ENCODE assay signal across 1 cellular context in the genomic region with DNA sequence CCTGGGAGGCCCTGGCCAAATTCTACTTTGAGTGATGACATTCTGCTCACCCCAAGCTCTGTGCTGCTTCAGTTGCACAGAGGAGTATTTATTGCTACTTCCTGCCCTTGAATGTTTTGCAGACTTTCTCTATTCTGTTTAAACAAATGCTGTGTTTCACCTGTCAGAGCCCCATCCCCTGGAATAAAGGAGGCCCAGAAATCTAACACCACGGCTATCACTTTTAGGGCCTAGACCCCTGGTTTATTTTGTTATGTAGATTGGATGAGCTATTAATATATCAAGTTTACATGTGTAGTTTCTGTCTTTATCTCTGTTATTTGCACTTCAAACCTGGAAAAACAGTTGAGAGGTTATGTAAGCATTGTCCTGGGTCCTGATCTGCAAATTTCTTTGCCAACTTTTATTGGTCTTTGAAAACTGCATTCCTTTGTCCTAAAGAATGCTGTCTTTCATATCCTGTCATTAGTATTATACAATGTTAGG.
A peak's percentile ranks its signal among the peaks of the same experiment; 100 is the strongest.
TF ChIP-seq lines count a peak whose summit lies in the region.

No MANE protein-coding gene starts in this region.

TF ChIP-seq in HepG2, 621 proteins besides CTCF, POLR2A, EP300 and RAD21 (continued from another document and continues in another):
- TF ChIP-seq, protein P1, sequence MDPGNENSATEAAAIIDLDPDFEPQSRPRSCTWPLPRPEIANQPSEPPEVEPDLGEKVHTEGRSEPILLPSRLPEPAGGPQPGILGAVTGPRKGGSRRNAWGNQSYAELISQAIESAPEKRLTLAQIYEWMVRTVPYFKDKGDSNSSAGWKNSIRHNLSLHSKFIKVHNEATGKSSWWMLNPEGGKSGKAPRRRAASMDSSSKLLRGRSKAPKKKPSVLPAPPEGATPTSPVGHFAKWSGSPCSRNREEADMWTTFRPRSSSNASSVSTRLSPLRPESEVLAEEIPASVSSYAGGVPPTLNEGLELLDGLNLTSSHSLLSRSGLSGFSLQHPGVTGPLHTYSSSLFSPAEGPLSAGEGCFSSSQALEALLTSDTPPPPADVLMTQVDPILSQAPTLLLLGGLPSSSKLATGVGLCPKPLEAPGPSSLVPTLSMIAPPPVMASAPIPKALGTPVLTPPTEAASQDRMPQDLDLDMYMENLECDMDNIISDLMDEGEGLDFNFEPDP (CRISPR knock-in tag; conservative IDR thresholded peaks at IDR 0.05), result no peak
- TF ChIP-seq SOX5 (CRISPR knock-in tag; IDR thresholded peaks at IDR 0.05; ENCODE audit: borderline replicate concordance), result peak; percentile 93
- no peak for TF ChIP-seq ZNF20 (CRISPR knock-in tag; IDR thresholded peaks at IDR 0.05)
- TF ChIP-seq, protein P2, sequence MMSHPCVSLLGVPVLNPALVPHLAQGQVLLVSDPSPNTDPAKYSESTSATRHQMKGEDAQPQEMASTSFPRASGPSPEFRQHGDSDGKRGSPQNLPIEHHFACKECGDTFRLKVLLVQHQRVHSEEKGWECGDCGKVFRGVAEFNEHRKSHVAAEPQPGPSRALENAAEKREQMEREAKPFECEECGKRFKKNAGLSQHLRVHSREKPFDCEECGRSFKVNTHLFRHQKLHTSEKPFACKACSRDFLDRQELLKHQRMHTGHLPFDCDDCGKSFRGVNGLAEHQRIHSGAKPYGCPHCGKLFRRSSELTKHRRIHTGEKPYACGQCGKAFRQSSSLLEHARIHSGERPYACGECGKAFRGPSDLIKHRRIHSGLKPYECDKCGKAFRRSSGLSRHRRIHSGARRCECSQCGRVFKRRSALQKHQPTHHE (CRISPR knock-in tag; IDR thresholded peaks at IDR 0.05; ENCODE audit: borderline replicate concordance), result no peak
- peak; percentile 68 for TF ChIP-seq FOXP4 (CRISPR knock-in tag; IDR thresholded peaks at IDR 0.05)
- TF ChIP-seq MYPOP (CRISPR knock-in tag; IDR thresholded peaks at IDR 0.05), result no peak
- peak; percentile 41 for TF ChIP-seq RCOR2 (CRISPR knock-in tag; IDR thresholded peaks at IDR 0.05)
- no peak for TF ChIP-seq ZFP36L1 (CRISPR knock-in tag; IDR thresholded peaks at IDR 0.05)
- peak; percentile 50; the same call in 1 of the 2 replicates for TF ChIP-seq HDAC2 (CRISPR knock-in tag; IDR thresholded peaks at IDR 0.05)
- no peak for TF ChIP-seq NFE2L1 (CRISPR knock-in tag; IDR thresholded peaks at IDR 0.05; ENCODE audit: borderline replicate concordance)
- TF ChIP-seq ZNF589 (CRISPR knock-in tag; conservative IDR thresholded peaks at IDR 0.05), result no peak
- peak; percentile 74 for TF ChIP-seq TEAD3 (CRISPR knock-in tag; optimal IDR thresholded peaks at IDR 0.05; ENCODE audit: borderline replicate concordance)
- TF ChIP-seq ZNF7 (CRISPR knock-in tag; IDR thresholded peaks at IDR 0.05), result peak; percentile 96
- TF ChIP-seq DPF2 (CRISPR knock-in tag; IDR thresholded peaks at IDR 0.05; ENCODE audit: borderline replicate concordance, low read depth), result 0 out of 2 replicates have a peak, but pooled peaks have one; percentile 58
- no peak for TF ChIP-seq STAT5B (CRISPR knock-in tag; IDR thresholded peaks at IDR 0.05)
- TF ChIP-seq, protein P3, sequence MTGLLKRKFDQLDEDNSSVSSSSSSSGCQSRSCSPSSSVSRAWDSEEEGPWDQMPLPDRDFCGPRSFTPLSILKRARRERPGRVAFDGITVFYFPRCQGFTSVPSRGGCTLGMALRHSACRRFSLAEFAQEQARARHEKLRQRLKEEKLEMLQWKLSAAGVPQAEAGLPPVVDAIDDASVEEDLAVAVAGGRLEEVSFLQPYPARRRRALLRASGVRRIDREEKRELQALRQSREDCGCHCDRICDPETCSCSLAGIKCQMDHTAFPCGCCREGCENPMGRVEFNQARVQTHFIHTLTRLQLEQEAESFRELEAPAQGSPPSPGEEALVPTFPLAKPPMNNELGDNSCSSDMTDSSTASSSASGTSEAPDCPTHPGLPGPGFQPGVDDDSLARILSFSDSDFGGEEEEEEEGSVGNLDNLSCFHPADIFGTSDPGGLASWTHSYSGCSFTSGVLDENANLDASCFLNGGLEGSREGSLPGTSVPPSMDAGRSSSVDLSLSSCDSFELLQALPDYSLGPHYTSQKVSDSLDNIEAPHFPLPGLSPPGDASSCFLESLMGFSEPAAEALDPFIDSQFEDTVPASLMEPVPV (CRISPR knock-in tag; IDR thresholded peaks at IDR 0.05), result no peak
- TF ChIP-seq, protein P4, sequence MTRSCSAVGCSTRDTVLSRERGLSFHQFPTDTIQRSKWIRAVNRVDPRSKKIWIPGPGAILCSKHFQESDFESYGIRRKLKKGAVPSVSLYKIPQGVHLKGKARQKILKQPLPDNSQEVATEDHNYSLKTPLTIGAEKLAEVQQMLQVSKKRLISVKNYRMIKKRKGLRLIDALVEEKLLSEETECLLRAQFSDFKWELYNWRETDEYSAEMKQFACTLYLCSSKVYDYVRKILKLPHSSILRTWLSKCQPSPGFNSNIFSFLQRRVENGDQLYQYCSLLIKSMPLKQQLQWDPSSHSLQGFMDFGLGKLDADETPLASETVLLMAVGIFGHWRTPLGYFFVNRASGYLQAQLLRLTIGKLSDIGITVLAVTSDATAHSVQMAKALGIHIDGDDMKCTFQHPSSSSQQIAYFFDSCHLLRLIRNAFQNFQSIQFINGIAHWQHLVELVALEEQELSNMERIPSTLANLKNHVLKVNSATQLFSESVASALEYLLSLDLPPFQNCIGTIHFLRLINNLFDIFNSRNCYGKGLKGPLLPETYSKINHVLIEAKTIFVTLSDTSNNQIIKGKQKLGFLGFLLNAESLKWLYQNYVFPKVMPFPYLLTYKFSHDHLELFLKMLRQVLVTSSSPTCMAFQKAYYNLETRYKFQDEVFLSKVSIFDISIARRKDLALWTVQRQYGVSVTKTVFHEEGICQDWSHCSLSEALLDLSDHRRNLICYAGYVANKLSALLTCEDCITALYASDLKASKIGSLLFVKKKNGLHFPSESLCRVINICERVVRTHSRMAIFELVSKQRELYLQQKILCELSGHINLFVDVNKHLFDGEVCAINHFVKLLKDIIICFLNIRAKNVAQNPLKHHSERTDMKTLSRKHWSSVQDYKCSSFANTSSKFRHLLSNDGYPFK (CRISPR knock-in tag; IDR thresholded peaks at IDR 0.05; ENCODE audit: borderline replicate concordance), result no peak
- TF ChIP-seq, protein P5, sequence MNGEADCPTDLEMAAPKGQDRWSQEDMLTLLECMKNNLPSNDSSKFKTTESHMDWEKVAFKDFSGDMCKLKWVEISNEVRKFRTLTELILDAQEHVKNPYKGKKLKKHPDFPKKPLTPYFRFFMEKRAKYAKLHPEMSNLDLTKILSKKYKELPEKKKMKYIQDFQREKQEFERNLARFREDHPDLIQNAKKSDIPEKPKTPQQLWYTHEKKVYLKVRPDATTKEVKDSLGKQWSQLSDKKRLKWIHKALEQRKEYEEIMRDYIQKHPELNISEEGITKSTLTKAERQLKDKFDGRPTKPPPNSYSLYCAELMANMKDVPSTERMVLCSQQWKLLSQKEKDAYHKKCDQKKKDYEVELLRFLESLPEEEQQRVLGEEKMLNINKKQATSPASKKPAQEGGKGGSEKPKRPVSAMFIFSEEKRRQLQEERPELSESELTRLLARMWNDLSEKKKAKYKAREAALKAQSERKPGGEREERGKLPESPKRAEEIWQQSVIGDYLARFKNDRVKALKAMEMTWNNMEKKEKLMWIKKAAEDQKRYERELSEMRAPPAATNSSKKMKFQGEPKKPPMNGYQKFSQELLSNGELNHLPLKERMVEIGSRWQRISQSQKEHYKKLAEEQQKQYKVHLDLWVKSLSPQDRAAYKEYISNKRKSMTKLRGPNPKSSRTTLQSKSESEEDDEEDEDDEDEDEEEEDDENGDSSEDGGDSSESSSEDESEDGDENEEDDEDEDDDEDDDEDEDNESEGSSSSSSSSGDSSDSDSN (CRISPR knock-in tag; IDR thresholded peaks at IDR 0.05), result no peak
- TF ChIP-seq SAP130 (CRISPR knock-in tag; IDR thresholded peaks at IDR 0.05; ENCODE audit: low read depth), result peak; percentile 54
- no peak for TF ChIP-seq MED8 (CRISPR knock-in tag; IDR thresholded peaks at IDR 0.05; ENCODE audit: insufficient replicate concordance)
- peak; percentile 69 for TF ChIP-seq SOX13 (IDR thresholded peaks at IDR 0.05)
- TF ChIP-seq SOX13 (CRISPR knock-in tag; conservative IDR thresholded peaks at IDR 0.05 in 1 of 2, IDR thresholded peaks at IDR 0.05 in 1 of 2), result peak in 1 of 2 experiments; percentile 96; a peak in 2 of 4 replicates
- TF ChIP-seq MIXL1 (CRISPR knock-in tag; IDR thresholded peaks at IDR 0.05), result peak; percentile 28; the same call in 1 of the 2 replicates
- TF ChIP-seq STAG1 (CRISPR knock-in tag; IDR thresholded peaks at IDR 0.05), result no peak
- no peak for TF ChIP-seq PHF20 (CRISPR knock-in tag; IDR thresholded peaks at IDR 0.05)
- no peak for TF ChIP-seq KDM4B (CRISPR knock-in tag; IDR thresholded peaks at IDR 0.05)
- TF ChIP-seq LCORL (IDR thresholded peaks at IDR 0.05), result 0 out of 2 replicates have a peak, but pooled peaks have one; percentile 39
- TF ChIP-seq LCORL (CRISPR knock-in tag; IDR thresholded peaks at IDR 0.05), result peak; percentile 37; the same call in 1 of the 2 replicates
- peak; percentile 49 for TF ChIP-seq ZGPAT (CRISPR knock-in tag; IDR thresholded peaks at IDR 0.05)
- TF ChIP-seq, protein P6, sequence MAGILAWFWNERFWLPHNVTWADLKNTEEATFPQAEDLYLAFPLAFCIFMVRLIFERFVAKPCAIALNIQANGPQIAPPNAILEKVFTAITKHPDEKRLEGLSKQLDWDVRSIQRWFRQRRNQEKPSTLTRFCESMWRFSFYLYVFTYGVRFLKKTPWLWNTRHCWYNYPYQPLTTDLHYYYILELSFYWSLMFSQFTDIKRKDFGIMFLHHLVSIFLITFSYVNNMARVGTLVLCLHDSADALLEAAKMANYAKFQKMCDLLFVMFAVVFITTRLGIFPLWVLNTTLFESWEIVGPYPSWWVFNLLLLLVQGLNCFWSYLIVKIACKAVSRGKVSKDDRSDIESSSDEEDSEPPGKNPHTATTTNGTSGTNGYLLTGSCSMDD (CRISPR knock-in tag; IDR thresholded peaks at IDR 0.05), result no peak
- TF ChIP-seq ETV5 (CRISPR knock-in tag; IDR thresholded peaks at IDR 0.05; ENCODE audit: borderline replicate concordance), result peak; percentile 46; the same call in 1 of the 2 replicates
- 0 out of 2 replicates have a peak, but pooled peaks have one; percentile 25 for TF ChIP-seq MED1 (CRISPR knock-in tag; IDR thresholded peaks at IDR 0.05)
- TF ChIP-seq CEBPG (CRISPR knock-in tag; IDR thresholded peaks at IDR 0.05), result peak; percentile 59
- TF ChIP-seq NCOR1 (IDR thresholded peaks at IDR 0.05; ENCODE audit: borderline replicate concordance, low read length), result peak; percentile 38; the same call in 1 of the 2 replicates
- TF ChIP-seq, protein P7, sequence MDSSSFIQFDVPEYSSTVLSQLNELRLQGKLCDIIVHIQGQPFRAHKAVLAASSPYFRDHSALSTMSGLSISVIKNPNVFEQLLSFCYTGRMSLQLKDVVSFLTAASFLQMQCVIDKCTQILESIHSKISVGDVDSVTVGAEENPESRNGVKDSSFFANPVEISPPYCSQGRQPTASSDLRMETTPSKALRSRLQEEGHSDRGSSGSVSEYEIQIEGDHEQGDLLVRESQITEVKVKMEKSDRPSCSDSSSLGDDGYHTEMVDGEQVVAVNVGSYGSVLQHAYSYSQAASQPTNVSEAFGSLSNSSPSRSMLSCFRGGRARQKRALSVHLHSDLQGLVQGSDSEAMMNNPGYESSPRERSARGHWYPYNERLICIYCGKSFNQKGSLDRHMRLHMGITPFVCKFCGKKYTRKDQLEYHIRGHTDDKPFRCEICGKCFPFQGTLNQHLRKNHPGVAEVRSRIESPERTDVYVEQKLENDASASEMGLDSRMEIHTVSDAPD (CRISPR knock-in tag; IDR thresholded peaks at IDR 0.05), result 0 out of 2 replicates have a peak, but pooled peaks have one; percentile 18
- no peak for TF ChIP-seq FOXA1 (IDR thresholded peaks at IDR 0.05)
- peak; percentile 53 for TF ChIP-seq FOXA1 (CRISPR knock-in tag; IDR thresholded peaks at IDR 0.05)
- TF ChIP-seq ISL2 (CRISPR knock-in tag; IDR thresholded peaks at IDR 0.05), result peak; percentile 64; the same call in 1 of the 2 replicates
- TF ChIP-seq FOXJ3 (CRISPR knock-in tag; IDR thresholded peaks at IDR 0.05; ENCODE audit: borderline replicate concordance), result peak; percentile 84; the same call in 1 of the 2 replicates
- TF ChIP-seq JARID2 (CRISPR knock-in tag; IDR thresholded peaks at IDR 0.05; ENCODE audit: insufficient replicate concordance), result no peak
- no peak for TF ChIP-seq FOXK2 (IDR thresholded peaks at IDR 0.05)
- peak; percentile 70 for TF ChIP-seq RARA (CRISPR knock-in tag; IDR thresholded peaks at IDR 0.05)
- TF ChIP-seq HMG20A (CRISPR knock-in tag; IDR thresholded peaks at IDR 0.05; ENCODE audit: borderline replicate concordance), result peak; percentile 64; the same call in 1 of the 2 replicates
- TF ChIP-seq ZBTB7A (CRISPR knock-in tag; IDR thresholded peaks at IDR 0.05), result no peak
- peak; percentile 80; the same call in 1 of the 2 replicates for TF ChIP-seq TBX2 (CRISPR knock-in tag; IDR thresholded peaks at IDR 0.05; ENCODE audit: borderline replicate concordance)
- TF ChIP-seq HNRNPLL (IDR thresholded peaks at IDR 0.05; ENCODE audit: low read depth, low read length, poor library complexity, severe bottlenecking), result no peak
- peak; percentile 76; the same call in 1 of the 2 replicates for TF ChIP-seq GATA4 (IDR thresholded peaks at IDR 0.05; ENCODE audit: borderline replicate concordance, low read depth)
